Comparison of ENCODE assay signal across 13 cellular contexts in the genomic region with DNA sequence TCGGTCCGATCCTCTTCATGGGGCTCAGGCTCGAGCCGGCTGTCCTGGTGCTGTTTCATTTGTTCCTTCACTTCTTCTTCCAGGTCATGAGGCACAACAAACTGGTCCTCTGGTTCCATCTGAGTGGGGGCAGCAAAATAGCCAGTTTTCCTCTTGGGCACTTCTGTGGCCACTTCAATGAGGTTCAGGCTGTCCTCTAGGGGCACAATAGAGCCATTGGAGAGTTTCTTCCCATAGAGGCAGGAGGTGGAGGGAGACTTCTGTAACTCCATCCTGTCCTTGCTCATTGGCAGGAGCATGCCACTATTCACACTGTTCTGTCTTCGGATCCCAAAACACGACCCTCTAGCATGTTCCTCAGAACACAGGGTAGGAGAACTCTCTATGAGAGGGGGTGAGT. TPM values are rescaled to one million over a fixed set of nuclear protein-coding genes. Genes with fewer than 3 reads are reported as not detected.
DNase-seq lines count a peak whose midpoint lies in the region; ATAC-seq and TF ChIP-seq lines count a peak whose summit lies in the region.
"Had no signal": no experiment of that assay in that cellular context is flagged by ENCODE, and none has a peak within 500 bp of the region (broad histone marks: within the 10 kb centered on the region; RNA-seq: fewer than 3 reads in every experiment).

No MANE protein-coding gene starts in this region.

- CTCF ChIA-PET in AG04450 (lab: Charles Lee) = interaction anchor here (0.6 kb wide), 2 partner anchors 38 to 66 kb away, joined by 3 read pairs; no protein-coding TSS in a partner anchor

- H3K27ac ChIP-seq in AG04450 (ENCODE audit: low read depth, low read length) = no peak overlapping the region
- no peak overlapping the region for H3K27ac ChIP-seq in GM23338 (ENCODE audit: low read depth)
- no peak overlapping the region for H3K27ac ChIP-seq in VCaP
- no peak overlapping the region for H3K27ac ChIP-seq in SJCRH30
- H3K27ac ChIP-seq: SK-N-MC had no signal

- H3K36me3 ChIP-seq in GM23338 (ENCODE audit: insufficient read depth) (peaks cover 5% of the 10 kb centered on the region), SJCRH30 (peaks cover 2% of the 10 kb centered on the region)

- H3K4me1 Mint-ChIP-seq in GM23338 = peaks cover 5% of the 10 kb centered on the region; the same call in 2 of the 3 replicates

- H3K4me1 ChIP-seq in GM23338 (ENCODE audit: insufficient read depth) (peaks cover 6% of the 10 kb centered on the region; the same call in 1 of the 2 replicates), SJCRH30 (peaks cover 9% of the 10 kb centered on the region)

- no peak overlapping the region for H2AFZ ChIP-seq in GM23338

- H3F3A ChIP-seq in GM23338 (replicated peaks; ENCODE audit: low read depth) = peaks cover 4% of the 10 kb centered on the region; the same call in 1 of the 2 replicates

- no peak overlapping the region for H3K27ac Mint-ChIP-seq in GM23338

- TF ChIP-seq CTCF in AG04450 (IDR thresholded peaks at IDR 0.05; ENCODE audit: low read depth, low read length) (peak; percentile 41), GM23338 (conservative IDR thresholded peaks at IDR 0.05; ENCODE audit: low read depth in 2 of 2) (peak; percentile 61 to 69), VCaP (conservative IDR thresholded peaks at IDR 0.05) (peak; percentile 49)

- peak; percentile 87 for ATAC-seq in GM23338

- peaks cover 15% of the 10 kb centered on the region for H4K20me1 ChIP-seq in GM23338 (replicated peaks; ENCODE audit: insufficient read depth)

- no peaks in the 10 kb centered on the region for H3K27me3 Mint-ChIP-seq in GM23338 (ENCODE audit: insufficient read depth, low read depth, poor library complexity)

- DNase-seq in AG04450 (ENCODE audit: low read depth, low spot score) (no peak), GM23338 (ENCODE audit: low spot score) (peak; percentile 69), iPS-NIHi11 (ENCODE audit: low spot score) (peak; percentile 50), SJCRH30 (no peak), HuH-7 (ENCODE audit: low spot score) (no peak)
- no peak for DNase-seq in stimulated activated CD4-positive, alpha-beta T cell treated with anti-CD3 and anti-CD28 coated beads, Interleukin-2, amount 100 ng/mL, for 48 hours
- DNase-seq in activated naive CD4-positive, alpha-beta T cell treated with Interleukin-2 at 50 U/mL for 16 hours = no peak
- DNase-seq: activated T-cell treated with anti-CD3 and anti-CD28 coated beads, Interleukin-2, amount 50 U/mL, for 1 hour; NCI-H1105; substantia nigra had no signal

- no peaks in the 10 kb centered on the region for H3K27me3 ChIP-seq in AG04450 (ENCODE audit: control insufficient read depth, insufficient read depth, low read length)
- H3K27me3 ChIP-seq in GM23338 (ENCODE audit: insufficient read depth) = no peaks in the 10 kb centered on the region
- H3K27me3 ChIP-seq in SJCRH30 = no peaks in the 10 kb centered on the region

- no peaks in the 10 kb centered on the region for H3K9me3 Mint-ChIP-seq in GM23338

- H3K4me2 ChIP-seq in GM23338 = no peak overlapping the region

- no peak overlapping the region for H3K4me3 Mint-ChIP-seq in GM23338

- H3K4me3 ChIP-seq in AG04450 (ENCODE audit: low read depth, low read length) (no peak overlapping the region), GM23338 (no peak overlapping the region), SJCRH30 (no peak overlapping the region)
- H3K4me3 ChIP-seq: lung, SK-N-MC had no signal

- H3K36me3 Mint-ChIP-seq in GM23338 (ENCODE audit: low read depth) = peaks cover 19% of the 10 kb centered on the region

- H3K79me2 ChIP-seq in GM23338 (replicated peaks; ENCODE audit: insufficient read depth) = no peaks in the 10 kb centered on the region

- POLR2A ChIA-PET in AG04450 (lab: Yijun Ruan, JAX) = no interaction called here

- H3K9me2 ChIP-seq in GM23338 (ENCODE audit: insufficient read depth) = no peaks in the 10 kb centered on the region

- no peaks in the 10 kb centered on the region for H3K9me3 ChIP-seq in AG04450 (ENCODE audit: control insufficient read depth, insufficient read depth, low read length)
- no peaks in the 10 kb centered on the region for H3K9me3 ChIP-seq in SJCRH30 (replicated peaks)

TF ChIP-seq in GM23338, 12 proteins besides CTCF, POLR2A, EP300 and RAD21:
- TF ChIP-seq ZNF331 (CRISPR knock-in tag; IDR thresholded peaks at IDR 0.05; ENCODE audit: low read depth) (no peak), REST (IDR thresholded peaks at IDR 0.05; ENCODE audit: unreplicated experiment) (no peak), STAT1 (IDR thresholded peaks at IDR 0.05; ENCODE audit: unreplicated experiment) (no peak), NANOG (IDR thresholded peaks at IDR 0.05; ENCODE audit: borderline replicate concordance) (no peak), ZNF114 (CRISPR knock-in tag; IDR thresholded peaks at IDR 0.05) (no peak), EZH2 (IDR thresholded peaks at IDR 0.05; ENCODE audit: low read depth, unreplicated experiment) (no peak), ETS1 (IDR thresholded peaks at IDR 0.05) (no peak), EZH2phosphoT487 (IDR thresholded peaks at IDR 0.05; ENCODE audit: unreplicated experiment) (no peak)

RNA-seq across cellular contexts. Expression of gene MARVELD3, which starts 22.9 kb away (rescaled TPM):
- polyA plus RNA-seq in AG04450 (2011; rRNA removed) = not detected in 2 replicates
- polyA minus RNA-seq in AG04450 (2011; rRNA and poly(A)+ RNA removed) = not detected in 2 replicates
- total RNA-seq in GM23338 (2014; rRNA removed; shearing (Covaris generic)) = 25.1 and 32.7 TPM in 2 replicates
- polyA plus RNA-seq in GM23338 (2016; fragmentation: Nextera tagmentation; extraction: Ambion mirVana) = 21.0 and 23.4 TPM in 2 replicates
- 0.22 and 0.23 TPM in 2 replicates for total RNA-seq in SJCRH30 (2014; rRNA removed; shearing (Covaris generic))

Comparison
In these comparisons a context has a peak if more than half of its experiments do, and no peak if none do; other contexts are left out.
1. DNase-seq: peak in GM23338 (single experiment) and iPS-NIHi11 (single experiment); none in AG04450 (single experiment), SJCRH30 (0 of 2), stimulated activated CD4-positive, alpha-beta T cell treated with anti-CD3 and anti-CD28 coated beads, Interleukin-2, amount 100 ng/mL, for 48 hours (0 of 2), activated naive CD4-positive, alpha-beta T cell treated with Interleukin-2 at 50 U/mL for 16 hours (single experiment) and HuH-7 (single experiment).
2. RNA of gene MARVELD3, which starts 22.9 kb away (total RNA-seq): 25.1 to 32.7 TPM in GM23338; 0.22 to 0.23 TPM in SJCRH30; every median in the first group is over 10 times any median in the second.
3. Peak in every context shown above with its lines, with median percentiles within 50 percentile points of each other: CTCF ChIP-seq.